Comparison of ENCODE assay signal across 21 cellular contexts in the genomic region with DNA sequence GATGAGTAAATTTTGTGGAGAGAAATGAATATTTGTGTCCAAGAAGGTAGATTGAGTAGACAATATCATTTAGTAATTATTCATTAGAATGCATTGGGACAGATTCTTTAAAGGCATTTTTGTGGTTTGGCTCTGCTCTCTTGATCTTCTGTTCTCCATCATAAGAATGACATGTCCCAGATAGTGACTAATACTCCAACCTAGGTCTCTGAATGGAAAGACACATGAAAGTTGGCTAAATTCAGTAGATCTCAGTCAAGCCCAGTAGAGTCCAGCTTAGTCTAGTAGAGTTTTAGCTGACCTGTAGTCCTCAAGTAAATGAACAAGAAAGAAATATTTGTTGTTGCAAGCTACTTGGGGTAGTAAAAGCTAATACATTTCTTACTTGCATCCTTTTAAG.
"Had no signal": no experiment of that assay in that cellular context is flagged by ENCODE, and none has a peak within 500 bp of the region (broad histone marks: within the 10 kb centered on the region; RNA-seq: fewer than 3 reads in every experiment).

No MANE protein-coding gene starts in this region.

- H3K27me3 ChIP-seq: brain microvascular endothelial cell, hepatocyte, upper lobe of right lung had no signal

- H3K27ac Mint-ChIP-seq: activated CD4-positive, alpha-beta T cell treated with anti-CD3 and anti-CD28 coated beads, Interleukin-2, amount 10 ng/mL, durations not matched to agents 24 days and 14 days; activated naive CD8-positive, alpha-beta T cell; activated T-cell treated with anti-CD3 and anti-CD28 coated beads, Interleukin-2, amount 50 U/mL, for 72 hours; memory B cell; naive thymus-derived CD8-positive, alpha-beta T cell; stimulated activated effector memory CD8-positive, alpha-beta T cell treated with anti-CD3 and anti-CD28 coated beads, Interleukin-12 subunit alpha, Interleukin-12 subunit beta, amount 100 ng/mL, for 72 hours; T-helper 2 cell treated with Interferon-gamma antibody and Interleukin-4, amounts not matched to agents 5 μg/mL and 100 μg/mL, for 36 hours had no signal

- H3K4me2 ChIP-seq: hepatocyte had no signal

- H3K79me2 ChIP-seq: hepatocyte, parathyroid adenoma had no signal

- H3K36me3 ChIP-seq: brain microvascular endothelial cell, left ventricle myocardium inferior, thoracic aorta, upper lobe of right lung had no signal

- H3K4me1 Mint-ChIP-seq: activated CD4-positive, alpha-beta T cell treated with anti-CD3 and anti-CD28 coated beads, Interleukin-2, amount 10 ng/mL, durations not matched to agents 24 days and 14 days; memory B cell; naive thymus-derived CD8-positive, alpha-beta T cell; stimulated activated effector memory CD8-positive, alpha-beta T cell treated with anti-CD3 and anti-CD28 coated beads, Interleukin-12 subunit alpha, Interleukin-12 subunit beta, amount 100 ng/mL, for 72 hours had no signal

- DNase-seq: activated CD4-positive, alpha-beta T cell treated with anti-CD3 and anti-CD28 coated beads, Interleukin-2, amount 10 ng/mL, durations not matched to agents 24 days and 14 days; activated CD4-positive, CD25-positive, alpha-beta regulatory T cell; activated CD8-positive, alpha-beta memory T cell treated with anti-CD3 and anti-CD28 coated beads, Interleukin-2, amount 50 U/mL, for 48 hours; activated gamma-delta T cell treated with Interleukin-2 at 50 U/mL for 16 hours; activated T-cell treated with anti-CD3 and anti-CD28 coated beads, Interleukin-2, amount 50 U/mL, for 72 hours; amygdala; brain microvascular endothelial cell; cerebellar nuclear complex; effector CD8-positive, alpha-beta T cell; kidney; left ventricle myocardium inferior; naive thymus-derived CD8-positive, alpha-beta T cell; stimulated activated CD4-positive, alpha-beta T cell treated with anti-CD3 and anti-CD28 coated beads, Interleukin-12 subunit alpha, Interleukin-12 subunit beta, amount 100 ng/mL, for 4 hours; upper lobe of right lung had no signal

- ATAC-seq: activated T-cell treated with anti-CD3 and anti-CD28 coated beads, Interleukin-2, amount 50 U/mL, for 72 hours; naive thymus-derived CD8-positive, alpha-beta T cell; stimulated activated effector memory CD8-positive, alpha-beta T cell treated with anti-CD3 and anti-CD28 coated beads, Interleukin-12 subunit alpha, Interleukin-12 subunit beta, amount 100 ng/mL, for 72 hours; upper lobe of right lung had no signal

- H2AFZ ChIP-seq: hepatocyte, parathyroid adenoma had no signal

- H3K4me3 Mint-ChIP-seq: activated CD4-positive, alpha-beta T cell treated with anti-CD3 and anti-CD28 coated beads, Interleukin-2, amount 10 ng/mL, durations not matched to agents 24 days and 14 days; activated naive CD8-positive, alpha-beta T cell; activated T-cell treated with anti-CD3 and anti-CD28 coated beads, Interleukin-2, amount 50 U/mL, for 72 hours; memory B cell; naive thymus-derived CD8-positive, alpha-beta T cell; stimulated activated effector memory CD8-positive, alpha-beta T cell treated with anti-CD3 and anti-CD28 coated beads, Interleukin-12 subunit alpha, Interleukin-12 subunit beta, amount 100 ng/mL, for 72 hours; T-helper 2 cell treated with Interferon-gamma antibody and Interleukin-4, amounts not matched to agents 5 μg/mL and 100 μg/mL, for 36 hours had no signal

- H3K27ac ChIP-seq: brain microvascular endothelial cell, hepatocyte, left ventricle myocardium inferior, parathyroid adenoma, thoracic aorta, upper lobe of right lung had no signal

- H3K4me1 ChIP-seq: left ventricle myocardium inferior, parathyroid adenoma, upper lobe of right lung had no signal

- H3K9me3 Mint-ChIP-seq: activated T-cell treated with anti-CD3 and anti-CD28 coated beads, Interleukin-2, amount 50 U/mL, for 72 hours; memory B cell; T-helper 2 cell treated with Interferon-gamma antibody and Interleukin-4, amounts not matched to agents 5 μg/mL and 100 μg/mL, for 36 hours had no signal

- H3K27me3 Mint-ChIP-seq: memory B cell had no signal

- H3K36me3 Mint-ChIP-seq: activated naive CD8-positive, alpha-beta T cell; memory B cell; stimulated activated effector memory CD8-positive, alpha-beta T cell treated with anti-CD3 and anti-CD28 coated beads, Interleukin-12 subunit alpha, Interleukin-12 subunit beta, amount 100 ng/mL, for 72 hours had no signal

- FAIRE-seq: kidney had no signal

- H3K4me3 ChIP-seq: hepatocyte, left ventricle myocardium inferior, thoracic aorta, upper lobe of right lung had no signal
